Comparison of ENCODE assay signal across 23 cellular contexts in genomic region chr2:82731824-82732223, GRCh38.
DNase-seq lines count a peak whose midpoint lies in the region; ATAC-seq lines count a peak whose summit lies in the region.
"Had no signal": no experiment of that assay in that cellular context is flagged by ENCODE, and none has a peak within 500 bp of the region (broad histone marks: within the 10 kb centered on the region; RNA-seq: fewer than 3 reads in every experiment).

No MANE protein-coding gene starts in this region.

- no peak overlapping the region for H3K4me3 Mint-ChIP-seq in activated CD4-positive, alpha-beta memory T cell treated with anti-CD3 and anti-CD28 coated beads, Interleukin-2, amount 10 ng/mL, durations not matched to agents 7 days and 5 days
- H3K4me3 Mint-ChIP-seq: CD14-positive monocyte; CD8-positive, alpha-beta memory T cell had no signal

- H3K27ac Mint-ChIP-seq in activated CD4-positive, alpha-beta memory T cell treated with anti-CD3 and anti-CD28 coated beads, Interleukin-2, amount 10 ng/mL, durations not matched to agents 7 days and 5 days = no peak overlapping the region
- H3K27ac Mint-ChIP-seq: CD14-positive monocyte; CD8-positive, alpha-beta memory T cell had no signal

- peaks cover 11% of the 10 kb centered on the region for H3K9me3 Mint-ChIP-seq in activated CD4-positive, alpha-beta memory T cell treated with anti-CD3 and anti-CD28 coated beads, Interleukin-2, amount 10 ng/mL, durations not matched to agents 7 days and 5 days

- H3K27me3 Mint-ChIP-seq in activated CD4-positive, alpha-beta memory T cell treated with anti-CD3 and anti-CD28 coated beads, Interleukin-2, amount 10 ng/mL, durations not matched to agents 7 days and 5 days = no peaks in the 10 kb centered on the region
- H3K27me3 Mint-ChIP-seq: CD8-positive, alpha-beta memory T cell had no signal

- CTCF ChIA-PET in activated CD4-positive, alpha-beta memory T cell treated with anti-CD3 and anti-CD28 coated beads, Interleukin-2, amount 10 ng/mL, durations not matched to agents 7 days and 5 days (lab: Charles Lee) = interaction anchor here (0.5 kb wide), 1 partner anchor 1003 kb away, joined by 3 read pairs; no protein-coding TSS in a partner anchor

- POLR2A ChIA-PET in activated CD4-positive, alpha-beta memory T cell treated with anti-CD3 and anti-CD28 coated beads, Interleukin-2, amount 10 ng/mL, durations not matched to agents 7 days and 5 days (lab: Charles Lee) = no interaction called here

- DNase-seq in COLO668 (lab: John Stamatoyannopoulos, UW; ENCODE audit: unreplicated experiment) = peak; percentile 3
- peak; percentile 45 for DNase-seq in DMS53 (lab: John Stamatoyannopoulos, UW)
- peak; percentile 8 for DNase-seq in SHP77 treated with DMSO at 0.1 percent for 48 hours (lab: John Stamatoyannopoulos, UW)
- DNase-seq in pons (ENCODE audit: low spot score) = peak; percentile 37
- no peak for DNase-seq in activated CD4-positive, alpha-beta T cell treated with anti-CD3 and anti-CD28 coated beads, Interleukin-2, amount 50 U/mL, for 48 hours
- no peak for DNase-seq in activated CD4-positive, alpha-beta memory T cell treated with anti-CD3 and anti-CD28 coated beads, Interleukin-2, amount 10 ng/mL, durations not matched to agents 7 days and 5 days
- DNase-seq: BE2C; CD8-positive, alpha-beta memory T cell; DMS79; EL; GDM1; NCI-H1105; NCI-H1436 treated with DMSO at 0.1 percent for 48 hours; NCI-H1930; NCI-H2171; NCI-H226; NCI-H510A; NCI-H69; SJCRH30; T-helper 2 cell had no signal

- no peaks in the 10 kb centered on the region for H3K4me1 Mint-ChIP-seq in activated CD4-positive, alpha-beta memory T cell treated with anti-CD3 and anti-CD28 coated beads, Interleukin-2, amount 10 ng/mL, durations not matched to agents 7 days and 5 days
- H3K4me1 Mint-ChIP-seq: CD14-positive monocyte; CD8-positive, alpha-beta memory T cell had no signal

- ATAC-seq in HG02610 (IDR thresholded peaks at IDR 0.05; ENCODE audit: unreplicated experiment) = no peak
- ATAC-seq: SK-N-SH treated with all-trans-retinoic acid at 6 μM for 48 hours had no signal

- no peaks in the 10 kb centered on the region for H3K36me3 Mint-ChIP-seq in activated CD4-positive, alpha-beta memory T cell treated with anti-CD3 and anti-CD28 coated beads, Interleukin-2, amount 10 ng/mL, durations not matched to agents 7 days and 5 days (ENCODE audit: low read depth)
- H3K36me3 Mint-ChIP-seq: CD14-positive monocyte; CD8-positive, alpha-beta memory T cell had no signal

Comparison
In these comparisons a context has a peak if more than half of its experiments do, and no peak if none do; other contexts are left out.
1. DNase-seq: peak in COLO668 (single experiment), DMS53 (single experiment), SHP77 treated with DMSO at 0.1 percent for 48 hours (single experiment) and pons (single experiment); none in activated CD4-positive, alpha-beta T cell treated with anti-CD3 and anti-CD28 coated beads, Interleukin-2, amount 50 U/mL, for 48 hours (0 of 2) and activated CD4-positive, alpha-beta memory T cell treated with anti-CD3 and anti-CD28 coated beads, Interleukin-2, amount 10 ng/mL, durations not matched to agents 7 days and 5 days (single experiment).